Comparison of ENCODE assay signal across 20 cellular contexts in genomic region chr6:140988780-140989179, GRCh38.
DNase-seq lines count a peak whose midpoint lies in the region; TF ChIP-seq lines count a peak whose summit lies in the region.
"Had no signal": no experiment of that assay in that cellular context is flagged by ENCODE, and none has a peak within 500 bp of the region (broad histone marks: within the 10 kb centered on the region; RNA-seq: fewer than 3 reads in every experiment).

No MANE protein-coding gene starts in this region.

- no peak for TF ChIP-seq EP300 in stomach (IDR thresholded peaks at IDR 0.05)

- intact Hi-C loops in stomach (cut with DNase I; ENCODE audit: low total_unique reads) (no loop called here), prostate gland (cut with DNase I) (loop anchor here (10.0 kb wide), 1 partner anchor 1614 kb away; the partner anchor contains the start of gene CITED2)

- DNase-seq in NCI-H1105 treated with DMSO at 0.1 percent for 48 hours (lab: John Stamatoyannopoulos, UW) (peak; percentile 47), NCI-H1105 (lab: John Stamatoyannopoulos, UW) (no peak), M059J (ENCODE audit: low read depth) (peak; percentile 68), coronary artery (ENCODE audit: low spot score) (no peak), retinal pigment epithelial cell (ENCODE audit: low read depth) (peak; percentile 74), stomach (no peak), prostate gland (ENCODE audit: low spot score) (no peak)
- no peak for DNase-seq in activated naive CD4-positive, alpha-beta T cell (lab: John Stamatoyannopoulos, UW)
- DNase-seq: activated CD4-positive, alpha-beta T cell treated with anti-CD3 and anti-CD28 coated beads, Interleukin-2, amount 50 U/mL, for 4 hours; activated T-cell treated with anti-CD3 and anti-CD28 coated beads, Interleukin-2, amount 50 U/mL, for 48 hours; caudate nucleus; CD4-positive, alpha-beta memory T cell; endodermal cell; foreskin keratinocyte; naive thymus-derived CD8-positive, alpha-beta T cell; NCI-H2081 treated with DMSO at 0.1 percent for 48 hours; right cardiac atrium; SK-N-SH; thyroid gland had no signal

- H3K27ac ChIP-seq in coronary artery: peak overlapping the region; percentile 10 to 37
- no peak overlapping the region for H3K27ac ChIP-seq in stomach
- no peak overlapping the region for H3K27ac ChIP-seq in prostate gland
- H3K27ac ChIP-seq: A549, foreskin keratinocyte had no signal

- no peak for TF ChIP-seq POLR2A in stomach (IDR thresholded peaks at IDR 0.05)
- TF ChIP-seq POLR2A in prostate gland (IDR thresholded peaks at IDR 0.05): no peak

- H3K9me3 ChIP-seq in stomach (peaks cover 0 to 6% (median 3%) of the 10 kb centered on the region in 4 donors), prostate gland (no peaks in the 10 kb centered on the region)
- H3K9me3 ChIP-seq: A549, thyroid gland had no signal

- no peaks in the 10 kb centered on the region for H3K27me3 ChIP-seq in stomach
- no peaks in the 10 kb centered on the region for H3K27me3 ChIP-seq in prostate gland (replicated peaks; ENCODE audit: insufficient read depth)
- H3K27me3 ChIP-seq: foreskin keratinocyte, thyroid gland had no signal

- H3K36me3 ChIP-seq in stomach (no peaks in the 10 kb centered on the region), prostate gland (no peaks in the 10 kb centered on the region)
- H3K36me3 ChIP-seq: thyroid gland had no signal

- TF ChIP-seq CTCF in coronary artery (IDR thresholded peaks at IDR 0.05) (no peak), retinal pigment epithelial cell (conservative IDR thresholded peaks at IDR 0.05; ENCODE audit: low read depth, low read length) (no peak), stomach (IDR thresholded peaks at IDR 0.05) (no peak), prostate gland (IDR thresholded peaks at IDR 0.05) (no peak)

- no peak overlapping the region for H3K4me3 ChIP-seq in coronary artery
- H3K4me3 ChIP-seq in retinal pigment epithelial cell (ENCODE audit: low read length): no peak overlapping the region
- no peak overlapping the region for H3K4me3 ChIP-seq in stomach
- no peak overlapping the region for H3K4me3 ChIP-seq in prostate gland
- H3K4me3 ChIP-seq: A549, thyroid gland had no signal

- H3K4me1 ChIP-seq in stomach: peaks cover 0 to 19% (median 0%) of the 10 kb centered on the region in 4 donors
- no peaks in the 10 kb centered on the region for H3K4me1 ChIP-seq in prostate gland (replicated peaks)
- H3K4me1 ChIP-seq: A549, foreskin keratinocyte had no signal

Comparison
In these comparisons a context has a peak if more than half of its experiments do, and no peak if none do; other contexts are left out.
1. DNase-seq: peak in NCI-H1105 treated with DMSO at 0.1 percent for 48 hours (single experiment), M059J (single experiment) and retinal pigment epithelial cell (single experiment); none in NCI-H1105 (single experiment), coronary artery (single experiment), stomach (single experiment), activated naive CD4-positive, alpha-beta T cell (0 of 4) and prostate gland (single experiment).
2. H3K27ac ChIP-seq: peak in coronary artery (2 of 2); none in stomach (0 of 5) and prostate gland (0 of 2).